Comparison of ENCODE assay signal across 23 cellular contexts in genomic region chr20:44357020-44357419, GRCh38. TPM values are rescaled to one million over a fixed set of nuclear protein-coding genes. Genes with fewer than 3 reads are reported as not detected.
DNase-seq lines count a peak whose midpoint lies in the region; ATAC-seq, FAIRE-seq and TF ChIP-seq lines count a peak whose summit lies in the region.
"Had no signal": no experiment of that assay in that cellular context is flagged by ENCODE, and none has a peak within 500 bp of the region (broad histone marks: within the 10 kb centered on the region; RNA-seq: fewer than 3 reads in every experiment).

No MANE protein-coding gene starts in this region.

- 0% methylated on average over 2 of the region's 2 CpGs for WGBS in K562 (ENCODE audit: insufficient coverage, low coverage, missing lambda C conversion rate)
- 47% methylated on average over 2 of the region's 2 CpGs for WGBS in hepatocyte (ENCODE audit: low lambda C conversion rate, missing lambda C conversion rate)
- 54% methylated on average over 2 of the region's 2 CpGs for WGBS in smooth muscle cell (ENCODE audit: low lambda C conversion rate)
- WGBS in testis, 2 donors, result 47 to 60% methylated on average over 2 of the region's 2 CpGs

- CTCF ChIA-PET in K562 (lab: Yijun Ruan, JAX; ENCODE audit: low intra/inter-chr PET ratio), result no interaction called here

- no peaks in the 10 kb centered on the region for H3K9me2 ChIP-seq in hepatocyte (replicated peaks; ENCODE audit: insufficient read depth)

- intact Hi-C loops in Right ventricle myocardium inferior (cut with DNase I) (no loop called here), Right ventricle myocardium superior (cut with DNase I) (no loop called here), K562 (cut with micrococcal nuclease) (no loop called here), testis (cut with DNase I; ENCODE audit: low total_unique reads) (no loop called here)

- FAIRE-seq in K562 (lab: Jason Lieb, UNC), result no peak
- FAIRE-seq: GM12891 had no signal

- H3K79me2 ChIP-seq in K562 (ENCODE audit: control insufficient read depth, insufficient read depth, low read length), result no peaks in the 10 kb centered on the region
- peaks cover 60% of the 10 kb centered on the region for H3K79me2 ChIP-seq in hepatocyte
- H3K79me2 ChIP-seq in smooth muscle cell (ENCODE audit: low read depth), result no peaks in the 10 kb centered on the region

- TF ChIP-seq EP300 in K562 (IDR thresholded peaks at IDR 0.05; ENCODE audit: low read length), result no peak

- H3K4me2 ChIP-seq in K562 (ENCODE audit: insufficient read depth, low read length) (no peak overlapping the region), hepatocyte (peak overlapping the region; percentile 75), smooth muscle cell (no peak overlapping the region)

- ATAC-seq in Right ventricle myocardium inferior (peak; percentile 43), Right ventricle myocardium superior (ENCODE audit: poor library complexity) (no peak), K562 (no peak), GM21367 (IDR thresholded peaks at IDR 0.05; ENCODE audit: unreplicated experiment) (no peak), HG03520 (IDR thresholded peaks at IDR 0.05; ENCODE audit: unreplicated experiment) (no peak)

- H4K20me1 ChIP-seq in K562 (replicated peaks; ENCODE audit: control insufficient read depth, insufficient read depth, low read length), result no peaks in the 10 kb centered on the region; the same call in 1 of the 2 replicates
- H4K20me1 ChIP-seq in hepatocyte (ENCODE audit: insufficient read depth, poor library complexity, severe bottlenecking), result peaks cover 14% of the 10 kb centered on the region
- no peaks in the 10 kb centered on the region for H4K20me1 ChIP-seq in smooth muscle cell (ENCODE audit: low read depth)

- no peak for TF ChIP-seq RAD21 in K562 (CRISPR knock-in tag; conservative IDR thresholded peaks at IDR 0.05 in 1 of 2, IDR thresholded peaks at IDR 0.05 in 1 of 2)

- H3K4me1 ChIP-seq in K562 (replicated peaks in 1 of 2; ENCODE audit: control insufficient read depth in 2 of 2, insufficient read depth in 2 of 2, low read length in 2 of 2) (peaks cover 0 to 9% of the 10 kb centered on the region in 2 experiments; a peak in 2 of 5 replicates), hepatocyte (ENCODE audit: insufficient read depth) (peaks cover 13% of the 10 kb centered on the region), smooth muscle cell (ENCODE audit: low read depth) (no peaks in the 10 kb centered on the region), testis (no peaks in the 10 kb centered on the region)
- H3K4me1 ChIP-seq: BE2C had no signal

- H3K27me3 ChIP-seq in K562 (ENCODE audit: control insufficient read depth in 2 of 2, insufficient read depth in 2 of 2, low read length in 2 of 2), result peaks cover 12 to 36% of the 10 kb centered on the region in 2 experiments
- no peaks in the 10 kb centered on the region for H3K27me3 ChIP-seq in hepatocyte
- H3K27me3 ChIP-seq in smooth muscle cell (ENCODE audit: low read depth), result no peaks in the 10 kb centered on the region
- H3K27me3 ChIP-seq in testis, result no peaks in the 10 kb centered on the region
- H3K27me3 ChIP-seq: BE2C had no signal

- POLR2A ChIA-PET in K562 (lab: Yijun Ruan, JAX), result no interaction called here

- TF ChIP-seq POLR2A in K562 (conservative IDR thresholded peaks at IDR 0.05) (no peak), testis (IDR thresholded peaks at IDR 0.05) (no peak)

- in situ Hi-C loops in K562 (cut with MboI), result no loop called here

- no peaks in the 10 kb centered on the region for H3K9me1 ChIP-seq in K562 (ENCODE audit: control insufficient read depth, insufficient read depth, low read length)

- BruUV-seq in K562 (replicated peaks; lab: Mats Ljungman, UMichigan), result no TSS peak

- TF ChIP-seq CTCF in K562 (IDR thresholded peaks at IDR 0.05 in 2 of 3, conservative IDR thresholded peaks at IDR 0.05 in 1 of 3; ENCODE audit: insufficient read depth in 2 of 3, low read depth in 1 of 3, low read length in 3 of 3) (no peak), hepatocyte (IDR thresholded peaks at IDR 0.05; ENCODE audit: poor library complexity) (no peak), smooth muscle cell (IDR thresholded peaks at IDR 0.05; ENCODE audit: borderline replicate concordance, insufficient read depth, poor library complexity, severe bottlenecking) (no peak), testis (IDR thresholded peaks at IDR 0.05) (no peak)

- no peak overlapping the region for H3K27ac ChIP-seq in K562 (ENCODE audit: extremely low read depth, low read depth, low read length)
- peak overlapping the region; percentile 94 for H3K27ac ChIP-seq in hepatocyte
- no peak overlapping the region for H3K27ac ChIP-seq in smooth muscle cell (ENCODE audit: low read depth)
- no peak overlapping the region for H3K27ac ChIP-seq in testis

- H3K36me3 ChIP-seq in K562 (ENCODE audit: control insufficient read depth, insufficient read depth, low read length), result no peaks in the 10 kb centered on the region
- H3K36me3 ChIP-seq in hepatocyte (replicated peaks; ENCODE audit: insufficient read depth, low read depth), result no peaks in the 10 kb centered on the region
- H3K36me3 ChIP-seq in smooth muscle cell (ENCODE audit: low read depth), result no peaks in the 10 kb centered on the region
- no peaks in the 10 kb centered on the region for H3K36me3 ChIP-seq in testis (ENCODE audit: low read depth, missing control alignments)
- H3K36me3 ChIP-seq: BE2C had no signal

- no peak overlapping the region for H3K9ac ChIP-seq in K562 (ENCODE audit: insufficient read depth in 1 of 2, low read depth in 2 of 2, low read length in 2 of 2)
- H3K9ac ChIP-seq in smooth muscle cell (ENCODE audit: low read depth), result no peak overlapping the region

- no peak for DNase-seq in Right ventricle myocardium inferior (ENCODE audit: missing footprints)
- no peak for DNase-seq in Right ventricle myocardium superior
- DNase-seq in K562 (ENCODE audit: extremely low read depth in 1 of 4, low spot score in 3 of 4), result no peak
- DNase-seq in hepatocyte (ENCODE audit: low spot score), result no peak
- DNase-seq in smooth muscle cell (lab: John Stamatoyannopoulos, UW; ENCODE audit: unreplicated experiment), result no peak
- DNase-seq in testis, result no peak
- DNase-seq: 8988T; BE2C; CD4-positive, CD25-positive, alpha-beta regulatory T cell; COR-L47; NCI-H1417; NCI-H187; NCI-H2107; NCI-H2227 treated with DMSO at 0.1 percent for 48 hours; NCI-H510A treated with DMSO at 0.1 percent for 48 hours; NCI-H82; SIG-M5 had no signal

- H3K4me3 ChIP-seq in K562, result no peak overlapping the region
- H3K4me3 ChIP-seq in hepatocyte, result peak overlapping the region; percentile 34
- peak overlapping the region; percentile 42 for H3K4me3 ChIP-seq in smooth muscle cell
- H3K4me3 ChIP-seq in testis, result no peak overlapping the region

- no peak overlapping the region for H2AFZ ChIP-seq in K562 (ENCODE audit: low read depth, low read length)
- H2AFZ ChIP-seq in hepatocyte, result no peak overlapping the region
- H2AFZ ChIP-seq in smooth muscle cell (ENCODE audit: low read depth), result no peak overlapping the region

- H3K9me3 ChIP-seq in K562 (replicated peaks; ENCODE audit: control insufficient read depth, insufficient read depth, low read depth, low read length) (no peaks in the 10 kb centered on the region), hepatocyte (ENCODE audit: low read depth) (no peaks in the 10 kb centered on the region), smooth muscle cell (replicated peaks; ENCODE audit: low read depth) (no peaks in the 10 kb centered on the region), testis (no peaks in the 10 kb centered on the region)
- H3K9me3 ChIP-seq: BE2C had no signal

- no peaks in the 10 kb centered on the region for H3F3A ChIP-seq in smooth muscle cell (ENCODE audit: low read depth)

RNA-seq across cellular contexts. Expression of gene HNF4A, which starts 1.5 kb away (rescaled TPM):
- total RNA-seq in Right ventricle myocardium inferior (not detected), Right ventricle myocardium superior (not detected), K562 (2014; rRNA removed) (not detected in 2 replicates), K562 (2014; rRNA removed; fragmentation: Illumina TruSeq; extraction: Trizol) (not detected in 2 replicates), K562 (2015; rRNA removed; fragmentation: Illumina TruSeq; extraction: Trizol) (not detected in 2 replicates), K562 (2021) (0.11 and 0.16 TPM in 2 replicates), hepatocyte (66.7 and 88.0 TPM in 2 replicates), smooth muscle cell (not detected in 2 replicates), testis (1 to 10 TPM; 1.2 to 1.4 TPM)
- 0.09 TPM in 1 of 2 replicates, not detected in the other for total RNA-seq in K562 (2011; cell fraction: chromatin; rRNA removed; ENCODE audit: low replicate concordance)
- total RNA-seq in K562 (2011; cell fraction: nucleolus; rRNA removed), result under 0.01 TPM in 1 of 2 replicates, not detected in the other
- not detected in 2 replicates for total RNA-seq in K562 (2011; cell fraction: nucleoplasm; rRNA removed)
- polyA plus RNA-seq in K562 (2011; rRNA removed) (not detected in 2 replicates), K562 (2014; fragmentation: Illumina TruSeq; extraction: Trizol) (0.03 TPM in 1 of 2 replicates, not detected in the other), K562 (2014; fragmentation: Nextera tagmentation; extraction: Ambion mirVana) (under 1 TPM in 1 of 2 experiments, not detected in 1; 0.06 TPM), K562 (2014; rRNA removed) (0.27 TPM in 1 of 2 replicates, not detected in the other), hepatocyte (27.9 and 38.2 TPM in 2 replicates), smooth muscle cell (not detected in 2 replicates), testis (ENCODE audit: insufficient read depth, low read depth, low replicate concordance) (2.5 TPM)
- polyA plus RNA-seq in K562 (2011; cell fraction: cytosol; rRNA removed), result not detected in 2 replicates
- polyA plus RNA-seq in K562 (2011; cell fraction: nucleus; rRNA removed), result not detected in 2 replicates
- 0.03 and 2.3 TPM in 2 replicates for polyA plus RNA-seq in K562 (2012)
- not detected in 2 replicates for polyA minus RNA-seq in K562 (2011; rRNA and poly(A)+ RNA removed)
- polyA minus RNA-seq in K562 (2011; cell fraction: cytosol; rRNA and poly(A)+ RNA removed), result 0.46 TPM in 1 of 2 replicates, not detected in the other
- polyA minus RNA-seq in K562 (2011; cell fraction: nucleus; rRNA and poly(A)+ RNA removed), result not detected in 2 replicates
- total RNA-seq: CD4-positive, CD25-positive, alpha-beta regulatory T cell; H4; M059J; RPMI7951 had no signal
- polyA plus RNA-seq: CD4-positive, CD25-positive, alpha-beta regulatory T cell had no signal

RNA-seq across cellular contexts. Expression of gene R3HDML, which starts 20.2 kb away (rescaled TPM):
- total RNA-seq in Right ventricle myocardium inferior (not detected), Right ventricle myocardium superior (not detected), K562 (2014; rRNA removed) (not detected in 2 replicates), K562 (2014; rRNA removed; fragmentation: Illumina TruSeq; extraction: Trizol) (not detected in 2 replicates), K562 (2015; rRNA removed; fragmentation: Illumina TruSeq; extraction: Trizol) (not detected in 2 replicates), K562 (2021) (not detected in 2 replicates), hepatocyte (0.23 TPM in 1 of 2 replicates, not detected in the other), smooth muscle cell (not detected in 2 replicates), testis (under 1 TPM in 1 of 2 donors, not detected in 1; 0.62 TPM)
- not detected in 2 replicates for total RNA-seq in K562 (2011; cell fraction: chromatin; rRNA removed; ENCODE audit: low replicate concordance)
- not detected in 2 replicates for total RNA-seq in K562 (2011; cell fraction: nucleolus; rRNA removed)
- total RNA-seq in K562 (2011; cell fraction: nucleoplasm; rRNA removed), result not detected in 2 replicates
- polyA plus RNA-seq in K562 (2011; rRNA removed) (not detected in 2 replicates), K562 (2014; fragmentation: Illumina TruSeq; extraction: Trizol) (not detected in 2 replicates), K562 (2014; fragmentation: Nextera tagmentation; extraction: Ambion mirVana) (not detected), K562 (2014; rRNA removed) (not detected in 2 replicates), hepatocyte (0.21 TPM in 1 of 2 replicates, not detected in the other), smooth muscle cell (not detected in 2 replicates), testis (ENCODE audit: insufficient read depth, low read depth, low replicate concordance) (0.38 TPM)
- not detected in 2 replicates for polyA plus RNA-seq in K562 (2011; cell fraction: cytosol; rRNA removed)
- not detected in 2 replicates for polyA plus RNA-seq in K562 (2011; cell fraction: nucleus; rRNA removed)
- not detected in 2 replicates for polyA plus RNA-seq in K562 (2012)
- not detected in 2 replicates for polyA minus RNA-seq in K562 (2011; rRNA and poly(A)+ RNA removed)
- polyA minus RNA-seq in K562 (2011; cell fraction: cytosol; rRNA and poly(A)+ RNA removed), result not detected in 2 replicates
- polyA minus RNA-seq in K562 (2011; cell fraction: nucleus; rRNA and poly(A)+ RNA removed), result not detected in 2 replicates
- total RNA-seq: CD4-positive, CD25-positive, alpha-beta regulatory T cell; H4; M059J; RPMI7951 had no signal
- polyA plus RNA-seq: CD4-positive, CD25-positive, alpha-beta regulatory T cell had no signal

RNA-seq across cellular contexts. Expression of gene FITM2, which starts 46.0 kb away (rescaled TPM):
- total RNA-seq in Right ventricle myocardium inferior (149 TPM), Right ventricle myocardium superior (150 TPM), K562 (2014; rRNA removed) (1.5 and 2.0 TPM in 2 replicates), K562 (2014; rRNA removed; fragmentation: Illumina TruSeq; extraction: Trizol) (1.9 and 2.3 TPM in 2 replicates), K562 (2015; rRNA removed; fragmentation: Illumina TruSeq; extraction: Trizol) (1.8 TPM in 2 replicates), K562 (2021) (2.0 and 2.3 TPM in 2 replicates), hepatocyte (6.7 and 6.8 TPM in 2 replicates), smooth muscle cell (2.7 and 3.3 TPM in 2 replicates), testis (10 to 100 TPM; 21.5 to 22.9 TPM)
- 5.4 and 8.6 TPM in 2 replicates for total RNA-seq in K562 (2011; cell fraction: chromatin; rRNA removed; ENCODE audit: low replicate concordance)
- 5.3 and 5.4 TPM in 2 replicates for total RNA-seq in K562 (2011; cell fraction: nucleolus; rRNA removed)
- total RNA-seq in K562 (2011; cell fraction: nucleoplasm; rRNA removed), result 6.5 and 12.6 TPM in 2 replicates
- polyA plus RNA-seq in K562 (2011; rRNA removed) (1.0 and 1.4 TPM in 2 replicates), K562 (2014; fragmentation: Illumina TruSeq; extraction: Trizol) (2.5 and 2.8 TPM in 2 replicates), K562 (2014; fragmentation: Nextera tagmentation; extraction: Ambion mirVana) (under 1 TPM; 0.64 to 0.87 TPM), K562 (2014; rRNA removed) (2.0 and 2.2 TPM in 2 replicates), hepatocyte (2.3 and 4.6 TPM in 2 replicates), smooth muscle cell (2.7 and 3.3 TPM in 2 replicates), testis (ENCODE audit: insufficient read depth, low read depth, low replicate concordance) (11.0 TPM)
- polyA plus RNA-seq in K562 (2011; cell fraction: cytosol; rRNA removed), result 0.86 and 0.94 TPM in 2 replicates
- polyA plus RNA-seq in K562 (2011; cell fraction: nucleus; rRNA removed), result 1.6 and 2.3 TPM in 2 replicates
- 2.3 and 2.4 TPM in 2 replicates for polyA plus RNA-seq in K562 (2012)
- 1.6 and 1.9 TPM in 2 replicates for polyA minus RNA-seq in K562 (2011; rRNA and poly(A)+ RNA removed)
- 0.73 and 1.1 TPM in 2 replicates for polyA minus RNA-seq in K562 (2011; cell fraction: cytosol; rRNA and poly(A)+ RNA removed)
- polyA minus RNA-seq in K562 (2011; cell fraction: nucleus; rRNA and poly(A)+ RNA removed), result 0.54 and 0.78 TPM in 2 replicates

Comparison
In these comparisons a context has a peak if more than half of its experiments do, and no peak if none do; other contexts are left out.
1. H3K4me3 ChIP-seq: peak in hepatocyte (single experiment) and smooth muscle cell (single experiment); none in K562 (single experiment) and testis (0 of 2).
2. RNA of gene HNF4A, which starts 1.5 kb away (total RNA-seq): 66.7 to 88.0 TPM in hepatocyte; 1.2 to 1.4 TPM in testis, not detected in Right ventricle myocardium inferior (single experiment), under 0.01 to 0.16 TPM in K562, not detected in Right ventricle myocardium superior (single experiment) and not detected in smooth muscle cell; every median in the first group is over 10 times any median in the second.